ENCODE assay signal across 1 cellular context in genomic region chr5:40679071-40679997, GRCh38.
TF ChIP-seq lines count a peak whose summit lies in the region.

PTGER4 (plus strand) TSS chr5:40679915; CDS start chr5:40680994, 1,079 bp downstream.

TF ChIP-seq in HCT116, 20 proteins besides CTCF, POLR2A, EP300 and RAD21 (continued from another document):
- TF ChIP-seq POLR2AphosphoS5 (IDR thresholded peaks at IDR 0.05; ENCODE audit: low read depth, low read length) = peak; percentile 83
- TF ChIP-seq ZBTB33 (IDR thresholded peaks at IDR 0.05; ENCODE audit: extremely low read depth, insufficient replicate concordance, low read length) = no peak
- no peak for TF ChIP-seq ATF3 (IDR thresholded peaks at IDR 0.05)
- TF ChIP-seq FOSL1 (IDR thresholded peaks at IDR 0.05; ENCODE audit: low read depth) = no peak
- no peak for TF ChIP-seq JUND (IDR thresholded peaks at IDR 0.05)
- no peak for TF ChIP-seq REST (IDR thresholded peaks at IDR 0.05; ENCODE audit: low read depth)
- no peak for TF ChIP-seq EZH2 (IDR thresholded peaks at IDR 0.05)
- TF ChIP-seq SP1 (IDR thresholded peaks at IDR 0.05; ENCODE audit: low read depth) = peak; percentile 5
- no peak for TF ChIP-seq ELF1 (IDR thresholded peaks at IDR 0.05; ENCODE audit: borderline replicate concordance, low read depth)
- TF ChIP-seq SIN3A (IDR thresholded peaks at IDR 0.05; ENCODE audit: low read depth) = peak; percentile 65; the same call in 1 of the 2 replicates
- no peak for TF ChIP-seq EZH2phosphoT487 (IDR thresholded peaks at IDR 0.05; ENCODE audit: borderline replicate concordance)
